Comparison of ENCODE assay signal across 9 cellular contexts in genomic region chr7:119219663-119220062, GRCh38.
"Had no signal": no experiment of that assay in that cellular context is flagged by ENCODE, and none has a peak within 500 bp of the region (broad histone marks: within the 10 kb centered on the region; RNA-seq: fewer than 3 reads in every experiment).

No MANE protein-coding gene starts in this region.

- FAIRE-seq: K562 had no signal

- H3K4me3 Mint-ChIP-seq: HFFc6 had no signal

- H3K9ac ChIP-seq: GM23248 had no signal

- H3K4me1 ChIP-seq: HAP-1 had no signal

- H3K27ac Mint-ChIP-seq: HFFc6 had no signal

- H3K4me3 ChIP-seq: GM23248, HAP-1, K562 had no signal

- H3K36me3 ChIP-seq: HAP-1 had no signal

- H3K9me3 ChIP-seq: HAP-1 had no signal

- ATAC-seq: HCT116, K562 had no signal

- H3K27ac ChIP-seq: GM23248, HL-60 had no signal

- DNase-seq: GM23248, GOT3, H7, HFFc6, IMR-90 had no signal
